In the genomic region with DNA sequence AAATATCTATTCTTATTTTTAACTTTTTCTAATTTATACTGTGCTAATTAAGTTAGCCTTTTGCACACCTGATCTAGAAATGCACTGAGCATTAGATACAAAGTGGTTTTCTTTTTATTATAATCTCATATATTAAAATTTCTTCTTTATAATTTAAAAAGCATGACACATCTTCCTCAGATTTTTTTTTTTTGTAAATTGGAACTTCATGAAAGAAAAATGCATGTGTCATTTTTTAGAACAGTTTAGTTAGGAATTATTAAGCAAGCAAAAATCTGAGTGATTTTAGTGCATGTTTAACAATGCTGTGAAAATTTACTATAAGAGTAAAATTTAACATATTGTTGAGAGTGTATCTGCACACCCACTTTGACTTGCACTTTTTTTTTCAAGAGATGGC, we compare ENCODE assay signal across 15 cellular contexts.
A peak's percentile ranks its signal among the peaks of the same experiment; 100 is the strongest.
DNase-seq lines count a peak whose midpoint lies in the region; ATAC-seq and TF ChIP-seq lines count a peak whose summit lies in the region.
"Had no signal": no experiment of that assay in that cellular context is flagged by ENCODE, and none has a peak within 500 bp of the region (broad histone marks: within the 10 kb centered on the region; RNA-seq: fewer than 3 reads in every experiment).

No MANE protein-coding gene starts in this region.

- H3K4me2 ChIP-seq in skeletal muscle satellite cell (ENCODE audit: low read length): peak overlapping the region; percentile 62

- no peak for ATAC-seq in HG03439 (IDR thresholded peaks at IDR 0.05; ENCODE audit: unreplicated experiment)
- ATAC-seq: GM12878 had no signal

- peak; percentile 5 for DNase-seq in EL
- peak; percentile 27 for DNase-seq in HCEC 1CT
- DNase-seq in SK-N-MC (ENCODE audit: low read depth, low spot score): no peak
- DNase-seq in colonic mucosa: no peak
- no peak for DNase-seq in COLO829 (ENCODE audit: low spot score)
- DNase-seq: BE2C; C1 segment of cervical spinal cord; Caco-2; CD4-positive, CD25-positive, alpha-beta regulatory T cell; CD8-positive, alpha-beta memory T cell; Karpas-422; KBM-7 had no signal

- H3K4me1 ChIP-seq in skeletal muscle satellite cell (ENCODE audit: control insufficient read depth, insufficient read depth, low read length) (peaks cover 21% of the 10 kb centered on the region), colonic mucosa (no peaks in the 10 kb centered on the region)
- H3K4me1 ChIP-seq: BE2C had no signal

- H3K27ac ChIP-seq in SK-N-MC: peak overlapping the region; percentile 10; the same call in 1 of the 2 replicates
- no peak overlapping the region for H3K27ac ChIP-seq in colonic mucosa

- TF ChIP-seq CTCF in colonic mucosa (IDR thresholded peaks at IDR 0.05): no peak

- H3K4me3 ChIP-seq in SK-N-MC (no peak overlapping the region), skeletal muscle satellite cell (ENCODE audit: low read length) (no peak overlapping the region), colonic mucosa (no peak overlapping the region)
- H3K4me3 ChIP-seq: GM12878 had no signal

- no peaks in the 10 kb centered on the region for H3K27me3 ChIP-seq in skeletal muscle satellite cell (ENCODE audit: control insufficient read depth, insufficient read depth, low read length)
- no peaks in the 10 kb centered on the region for H3K27me3 ChIP-seq in colonic mucosa
- H3K27me3 ChIP-seq: BE2C had no signal

- H3K36me3 ChIP-seq in SK-N-MC (ENCODE audit: insufficient read depth, low read length): no peaks in the 10 kb centered on the region
- H3K36me3 ChIP-seq in skeletal muscle satellite cell (ENCODE audit: insufficient read depth, low read length): no peaks in the 10 kb centered on the region
- no peaks in the 10 kb centered on the region for H3K36me3 ChIP-seq in colonic mucosa
- H3K36me3 ChIP-seq: BE2C had no signal

- H3K9ac ChIP-seq in SK-N-MC (ENCODE audit: insufficient read length): no peak overlapping the region
- peak overlapping the region; percentile 15 for H3K9ac ChIP-seq in skeletal muscle satellite cell (ENCODE audit: low read depth, low read length)
- H3K9ac ChIP-seq in colonic mucosa (ENCODE audit: low read depth in 2 of 2, low read length in 2 of 2): no peak overlapping the region

- intact Hi-C loops in colonic mucosa (cut with DNase I): no loop called here

- H3K9me3 ChIP-seq in SK-N-MC (ENCODE audit: low read depth, low read length) (no peaks in the 10 kb centered on the region), skeletal muscle satellite cell (replicated peaks; ENCODE audit: low read length) (no peaks in the 10 kb centered on the region), colonic mucosa (no peaks in the 10 kb centered on the region)
- H3K9me3 ChIP-seq: BE2C, Caco-2 had no signal

Comparison
In these comparisons a context has a peak if more than half of its experiments do, and no peak if none do; other contexts are left out.
1. DNase-seq: peak in EL (single experiment) and HCEC 1CT (single experiment); none in SK-N-MC (single experiment), colonic mucosa (single experiment) and COLO829 (single experiment).